In the genomic region with DNA sequence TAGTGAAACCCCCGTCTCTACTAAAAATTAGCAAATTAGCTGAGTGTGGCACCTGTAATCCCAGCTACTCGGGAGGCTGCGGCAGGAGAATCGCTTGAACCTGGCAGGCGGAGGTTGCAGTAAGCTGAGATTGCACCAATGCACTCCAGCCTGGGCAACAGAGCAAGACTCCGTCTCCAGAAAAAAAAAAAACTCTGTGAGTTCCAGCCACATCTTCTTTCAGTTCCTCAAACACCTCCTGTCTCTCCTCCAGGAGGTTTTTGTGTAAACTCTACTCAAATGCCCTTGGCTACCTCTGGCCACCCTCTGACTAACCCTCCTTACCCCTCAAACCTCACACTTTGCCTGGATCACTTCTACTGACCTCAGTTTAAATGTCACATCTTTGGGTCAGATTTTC, we compare ENCODE assay signal across 11 cellular contexts. TPM values are rescaled to one million over a fixed set of nuclear protein-coding genes. Genes with fewer than 3 reads are reported as not detected.
DNase-seq lines count a peak whose midpoint lies in the region; ATAC-seq lines count a peak whose summit lies in the region.
"Had no signal": no experiment of that assay in that cellular context is flagged by ENCODE, and none has a peak within 500 bp of the region (broad histone marks: within the 10 kb centered on the region; RNA-seq: fewer than 3 reads in every experiment).

No MANE protein-coding gene starts in this region.

- H3K36me3 Mint-ChIP-seq in activated naive CD8-positive, alpha-beta T cell: peaks cover 14% of the 10 kb centered on the region
- peaks cover 47% of the 10 kb centered on the region for H3K36me3 Mint-ChIP-seq in activated naive CD8-positive, alpha-beta T cell treated with anti-CD3 and anti-CD28 coated beads for 36 hours
- peaks cover 73% of the 10 kb centered on the region for H3K36me3 Mint-ChIP-seq in stimulated activated effector memory CD8-positive, alpha-beta T cell treated with anti-CD3 and anti-CD28 coated beads, Interleukin-12 subunit alpha, Interleukin-12 subunit beta, amount 100 ng/mL, for 72 hours

- no peak for DNase-seq in activated naive CD8-positive, alpha-beta T cell treated with anti-CD3 and anti-CD28 coated beads for 36 hours
- no peak for DNase-seq in stimulated activated effector memory CD8-positive, alpha-beta T cell treated with anti-CD3 and anti-CD28 coated beads, Interleukin-12 subunit alpha, Interleukin-12 subunit beta, amount 100 ng/mL, for 72 hours (ENCODE audit: low spot score in 2 of 2)
- DNase-seq in hypothalamus (lab: John Stamatoyannopoulos, UW) (no peak), AML-193 (lab: John Stamatoyannopoulos, UW) (no peak), putamen (ENCODE audit: low spot score) (no peak)
- DNase-seq: NCI-H1694 had no signal

- peak overlapping the region; percentile 84 for H3K27ac Mint-ChIP-seq in activated naive CD8-positive, alpha-beta T cell
- H3K27ac Mint-ChIP-seq in activated naive CD8-positive, alpha-beta T cell treated with anti-CD3 and anti-CD28 coated beads for 36 hours: no peak overlapping the region
- H3K27ac Mint-ChIP-seq in stimulated activated effector memory CD8-positive, alpha-beta T cell treated with anti-CD3 and anti-CD28 coated beads, Interleukin-12 subunit alpha, Interleukin-12 subunit beta, amount 100 ng/mL, for 72 hours: peak overlapping the region; percentile 69
- H3K27ac Mint-ChIP-seq: nephron; T-helper 1 cell treated with Interleukin-12 subunit alpha and Interleukin-12 subunit beta and Interleukin-4 antibody, amounts not matched to agents 30 μg/mL and 1 μg/mL, for 36 hours had no signal

- H3K4me1 Mint-ChIP-seq in activated naive CD8-positive, alpha-beta T cell (ENCODE audit: low read depth): peaks cover 88% of the 10 kb centered on the region
- H3K4me1 Mint-ChIP-seq in activated naive CD8-positive, alpha-beta T cell treated with anti-CD3 and anti-CD28 coated beads for 36 hours: peaks cover 61% of the 10 kb centered on the region
- peaks cover 86% of the 10 kb centered on the region for H3K4me1 Mint-ChIP-seq in stimulated activated effector memory CD8-positive, alpha-beta T cell treated with anti-CD3 and anti-CD28 coated beads, Interleukin-12 subunit alpha, Interleukin-12 subunit beta, amount 100 ng/mL, for 72 hours

- H3K4me3 Mint-ChIP-seq in activated naive CD8-positive, alpha-beta T cell: no peak overlapping the region
- H3K4me3 Mint-ChIP-seq in activated naive CD8-positive, alpha-beta T cell treated with anti-CD3 and anti-CD28 coated beads for 36 hours: no peak overlapping the region
- no peak overlapping the region for H3K4me3 Mint-ChIP-seq in stimulated activated effector memory CD8-positive, alpha-beta T cell treated with anti-CD3 and anti-CD28 coated beads, Interleukin-12 subunit alpha, Interleukin-12 subunit beta, amount 100 ng/mL, for 72 hours
- H3K4me3 Mint-ChIP-seq: nephron; T-helper 1 cell treated with Interleukin-12 subunit alpha and Interleukin-12 subunit beta and Interleukin-4 antibody, amounts not matched to agents 30 μg/mL and 1 μg/mL, for 36 hours had no signal

- ATAC-seq in HG02588 (IDR thresholded peaks at IDR 0.05; ENCODE audit: unreplicated experiment) (peak; percentile 70), HG03565 (IDR thresholded peaks at IDR 0.05; ENCODE audit: unreplicated experiment) (peak; percentile 75)
- ATAC-seq in stimulated activated effector memory CD8-positive, alpha-beta T cell treated with anti-CD3 and anti-CD28 coated beads, Interleukin-12 subunit alpha, Interleukin-12 subunit beta, amount 100 ng/mL, for 72 hours: peak; percentile 56

- no peaks in the 10 kb centered on the region for H3K27me3 Mint-ChIP-seq in activated naive CD8-positive, alpha-beta T cell
- no peaks in the 10 kb centered on the region for H3K27me3 Mint-ChIP-seq in activated naive CD8-positive, alpha-beta T cell treated with anti-CD3 and anti-CD28 coated beads for 36 hours

- H3K9me3 Mint-ChIP-seq in activated naive CD8-positive, alpha-beta T cell (ENCODE audit: low read depth): no peaks in the 10 kb centered on the region
- no peaks in the 10 kb centered on the region for H3K9me3 Mint-ChIP-seq in activated naive CD8-positive, alpha-beta T cell treated with anti-CD3 and anti-CD28 coated beads for 36 hours
- no peaks in the 10 kb centered on the region for H3K9me3 Mint-ChIP-seq in stimulated activated effector memory CD8-positive, alpha-beta T cell treated with anti-CD3 and anti-CD28 coated beads, Interleukin-12 subunit alpha, Interleukin-12 subunit beta, amount 100 ng/mL, for 72 hours
- H3K9me3 Mint-ChIP-seq: nephron; T-helper 1 cell treated with Interleukin-12 subunit alpha and Interleukin-12 subunit beta and Interleukin-4 antibody, amounts not matched to agents 30 μg/mL and 1 μg/mL, for 36 hours had no signal

RNA-seq across cellular contexts. Expression of a gene that starts 38.1 kb away (rescaled TPM):
- 10 to 100 TPM; 56.4 to 58.2 TPM for total RNA-seq in activated naive CD8-positive, alpha-beta T cell treated with anti-CD3 and anti-CD28 coated beads for 36 hours

RNA-seq across cellular contexts. Expression of a gene that starts 53.7 kb away (rescaled TPM):
- total RNA-seq in activated naive CD8-positive, alpha-beta T cell treated with anti-CD3 and anti-CD28 coated beads for 36 hours: 10 to 100 TPM; 15.9 to 17.3 TPM
